ENCODE assay signal across 13 cellular contexts in genomic region chr13:100363351-100363750, GRCh38.
DNase-seq lines count a peak whose midpoint lies in the region; ATAC-seq and TF ChIP-seq lines count a peak whose summit lies in the region.
"Had no signal": no experiment of that assay in that cellular context is flagged by ENCODE, and none has a peak within 500 bp of the region (broad histone marks: within the 10 kb centered on the region; RNA-seq: fewer than 3 reads in every experiment).

No MANE protein-coding gene starts in this region.

- H3K9me3 ChIP-seq in neural progenitor cell (ENCODE audit: low read depth) (no peaks in the 10 kb centered on the region), thyroid gland (no peaks in the 10 kb centered on the region), T-helper 17 cell (ENCODE audit: control insufficient read depth, low read length, poor library complexity, severe bottlenecking) (no peaks in the 10 kb centered on the region)

- no peak for ATAC-seq in T-helper 17 cell
- ATAC-seq: activated naive CD8-positive, alpha-beta T cell treated with anti-CD3 and anti-CD28 coated beads, Interleukin-2, amount 50 U/mL, for 24 hours; CD8-positive, alpha-beta T cell had no signal

- no peak overlapping the region for H3K9ac ChIP-seq in neural progenitor cell

- H3K36me3 Mint-ChIP-seq in neural progenitor cell (peaks cover 12% of the 10 kb centered on the region), T-helper 17 cell (ENCODE audit: low read depth) (no peaks in the 10 kb centered on the region)

- H3K4me3 Mint-ChIP-seq in neural progenitor cell = peak overlapping the region; percentile 47
- no peak overlapping the region for H3K4me3 Mint-ChIP-seq in T-helper 17 cell
- H3K4me3 Mint-ChIP-seq: activated naive CD8-positive, alpha-beta T cell treated with anti-CD3 and anti-CD28 coated beads, Interleukin-2, amount 50 U/mL, for 24 hours; CD8-positive, alpha-beta T cell had no signal

- no peaks in the 10 kb centered on the region for H3K79me2 ChIP-seq in neural progenitor cell (ENCODE audit: low read depth)

- no peaks in the 10 kb centered on the region for H3K36me3 ChIP-seq in BJ (ENCODE audit: control insufficient read depth, insufficient read depth, low read length)
- peaks cover under 1% of the 10 kb centered on the region for H3K36me3 ChIP-seq in neural progenitor cell
- H3K36me3 ChIP-seq in thyroid gland = no peaks in the 10 kb centered on the region

- peaks cover 47% of the 10 kb centered on the region for H3K4me1 Mint-ChIP-seq in neural progenitor cell
- no peaks in the 10 kb centered on the region for H3K4me1 Mint-ChIP-seq in T-helper 17 cell

- no peak overlapping the region for H3K27ac ChIP-seq in neural progenitor cell
- H3K27ac ChIP-seq in thyroid gland = no peak overlapping the region

- peak; percentile 20 for DNase-seq in BJ (ENCODE audit: low read depth)
- peak; percentile 48 for DNase-seq in NCI-H146 treated with DMSO at 0.1 percent for 48 hours (lab: John Stamatoyannopoulos, UW; ENCODE audit: unreplicated experiment)
- DNase-seq in dedifferentiated amniotic fluid mesenchymal stem cell (ENCODE audit: extremely low spot score) = peak; percentile 34
- no peak for DNase-seq in neural progenitor cell (ENCODE audit: low spot score)
- no peak for DNase-seq in amniotic stem cell (lab: John Stamatoyannopoulos, UW)
- DNase-seq in thyroid gland = no peak
- DNase-seq in stimulated activated naive CD4-positive, alpha-beta T cell (lab: John Stamatoyannopoulos, UW) = no peak
- no peak for DNase-seq in T-helper 17 cell
- DNase-seq: activated CD8-positive, alpha-beta memory T cell treated with anti-CD3 and anti-CD28 coated beads, Interleukin-2, amount 50 U/mL, for 48 hours; activated naive CD8-positive, alpha-beta T cell treated with anti-CD3 and anti-CD28 coated beads, Interleukin-2, amount 50 U/mL, for 24 hours; CD8-positive, alpha-beta T cell; NCI-H524 treated with DMSO at 0.1 percent for 48 hours; SHP77 treated with DMSO at 0.1 percent for 48 hours had no signal

- 74 to 81% methylated on average over 3 of the region's 3 CpGs for WGBS in thyroid gland, 2 donors

- H2AFZ ChIP-seq in neural progenitor cell (replicated peaks) = no peak overlapping the region

- H3K4me2 ChIP-seq in neural progenitor cell = no peak overlapping the region

- no peaks in the 10 kb centered on the region for H3F3A ChIP-seq in neural progenitor cell (ENCODE audit: low read depth)

- intact Hi-C loops in thyroid gland (cut with DNase I) = no loop called here

- H3K27me3 ChIP-seq in BJ (ENCODE audit: control insufficient read depth, insufficient read depth, low read length) = no peaks in the 10 kb centered on the region
- H3K27me3 ChIP-seq in neural progenitor cell = no peaks in the 10 kb centered on the region
- H3K27me3 ChIP-seq in thyroid gland = no peaks in the 10 kb centered on the region

- H3K27ac Mint-ChIP-seq in neural progenitor cell (peak overlapping the region; percentile 57), T-helper 17 cell (no peak overlapping the region)
- H3K27ac Mint-ChIP-seq: activated naive CD8-positive, alpha-beta T cell treated with anti-CD3 and anti-CD28 coated beads, Interleukin-2, amount 50 U/mL, for 24 hours; CD8-positive, alpha-beta T cell had no signal

- no peaks in the 10 kb centered on the region for H3K9me3 Mint-ChIP-seq in neural progenitor cell
- H3K9me3 Mint-ChIP-seq: activated naive CD8-positive, alpha-beta T cell treated with anti-CD3 and anti-CD28 coated beads, Interleukin-2, amount 50 U/mL, for 24 hours; CD8-positive, alpha-beta T cell had no signal

- H4K20me1 ChIP-seq in neural progenitor cell (ENCODE audit: low read depth) = no peaks in the 10 kb centered on the region

- POLR2A ChIA-PET in BJ (lab: Charles Lee) = no interaction called here

- CTCF ChIA-PET in BJ (lab: Yijun Ruan, JAX) = no interaction called here

- H3K4me3 ChIP-seq in BJ (ENCODE audit: low read depth, low read length) (no peak overlapping the region), neural progenitor cell (no peak overlapping the region), thyroid gland (replicated peaks in 1 of 3) (no peak overlapping the region)

- TF ChIP-seq POLR2A in thyroid gland (IDR thresholded peaks at IDR 0.05) = no peak

- H3K27me3 Mint-ChIP-seq in neural progenitor cell (ENCODE audit: insufficient read depth, low read depth) (no peaks in the 10 kb centered on the region), T-helper 17 cell (no peaks in the 10 kb centered on the region)
- H3K27me3 Mint-ChIP-seq: activated naive CD8-positive, alpha-beta T cell treated with anti-CD3 and anti-CD28 coated beads, Interleukin-2, amount 50 U/mL, for 24 hours had no signal

- TF ChIP-seq CTCF in BJ (IDR thresholded peaks at IDR 0.05; ENCODE audit: insufficient read depth, low read depth, low read length) (no peak), neural progenitor cell (IDR thresholded peaks at IDR 0.05) (no peak), thyroid gland (IDR thresholded peaks at IDR 0.05) (no peak)

- peaks cover 6% of the 10 kb centered on the region for H3K4me1 ChIP-seq in neural progenitor cell
- no peaks in the 10 kb centered on the region for H3K4me1 ChIP-seq in thyroid gland

Comparison
In these comparisons a context has a peak if more than half of its experiments do, and no peak if none do; other contexts are left out.
1. DNase-seq: peak in BJ (single experiment), NCI-H146 treated with DMSO at 0.1 percent for 48 hours (single experiment) and dedifferentiated amniotic fluid mesenchymal stem cell (single experiment); none in neural progenitor cell (single experiment), amniotic stem cell (single experiment), thyroid gland (0 of 2), stimulated activated naive CD4-positive, alpha-beta T cell (0 of 6) and T-helper 17 cell (0 of 3).